2 cellular contexts compared by ENCODE assay signal in genomic region chr2:29516767-29517166, GRCh38.
TF ChIP-seq lines count a peak whose summit lies in the region.

No MANE protein-coding gene starts in this region.

TF ChIP-seq in SK-N-SH, 30 proteins besides CTCF, POLR2A, EP300 and RAD21 (continued from another document):
- TF ChIP-seq, protein P1, sequence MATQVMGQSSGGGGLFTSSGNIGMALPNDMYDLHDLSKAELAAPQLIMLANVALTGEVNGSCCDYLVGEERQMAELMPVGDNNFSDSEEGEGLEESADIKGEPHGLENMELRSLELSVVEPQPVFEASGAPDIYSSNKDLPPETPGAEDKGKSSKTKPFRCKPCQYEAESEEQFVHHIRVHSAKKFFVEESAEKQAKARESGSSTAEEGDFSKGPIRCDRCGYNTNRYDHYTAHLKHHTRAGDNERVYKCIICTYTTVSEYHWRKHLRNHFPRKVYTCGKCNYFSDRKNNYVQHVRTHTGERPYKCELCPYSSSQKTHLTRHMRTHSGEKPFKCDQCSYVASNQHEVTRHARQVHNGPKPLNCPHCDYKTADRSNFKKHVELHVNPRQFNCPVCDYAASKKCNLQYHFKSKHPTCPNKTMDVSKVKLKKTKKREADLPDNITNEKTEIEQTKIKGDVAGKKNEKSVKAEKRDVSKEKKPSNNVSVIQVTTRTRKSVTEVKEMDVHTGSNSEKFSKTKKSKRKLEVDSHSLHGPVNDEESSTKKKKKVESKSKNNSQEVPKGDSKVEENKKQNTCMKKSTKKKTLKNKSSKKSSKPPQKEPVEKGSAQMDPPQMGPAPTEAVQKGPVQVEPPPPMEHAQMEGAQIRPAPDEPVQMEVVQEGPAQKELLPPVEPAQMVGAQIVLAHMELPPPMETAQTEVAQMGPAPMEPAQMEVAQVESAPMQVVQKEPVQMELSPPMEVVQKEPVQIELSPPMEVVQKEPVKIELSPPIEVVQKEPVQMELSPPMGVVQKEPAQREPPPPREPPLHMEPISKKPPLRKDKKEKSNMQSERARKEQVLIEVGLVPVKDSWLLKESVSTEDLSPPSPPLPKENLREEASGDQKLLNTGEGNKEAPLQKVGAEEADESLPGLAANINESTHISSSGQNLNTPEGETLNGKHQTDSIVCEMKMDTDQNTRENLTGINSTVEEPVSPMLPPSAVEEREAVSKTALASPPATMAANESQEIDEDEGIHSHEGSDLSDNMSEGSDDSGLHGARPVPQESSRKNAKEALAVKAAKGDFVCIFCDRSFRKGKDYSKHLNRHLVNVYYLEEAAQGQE (IDR thresholded peaks at IDR 0.05; ENCODE audit: low read depth, low read length): no peak
- no peak for TF ChIP-seq ELF1 (IDR thresholded peaks at IDR 0.05)
- TF ChIP-seq CHD2 (IDR thresholded peaks at IDR 0.05; ENCODE audit: low read length, partially characterized antibody): no peak
- no peak for TF ChIP-seq SMC3 (IDR thresholded peaks at IDR 0.05; ENCODE audit: low read depth, low read length)
- no peak for TF ChIP-seq RXRA (IDR thresholded peaks at IDR 0.05; ENCODE audit: borderline replicate concordance, low read depth)
- TF ChIP-seq MEF2A (IDR thresholded peaks at IDR 0.05; ENCODE audit: borderline replicate concordance, low read depth): no peak
- TF ChIP-seq ZBTB33 (IDR thresholded peaks at IDR 0.05; ENCODE audit: borderline replicate concordance, low read depth): no peak
- TF ChIP-seq MXI1 (IDR thresholded peaks at IDR 0.05; ENCODE audit: low read depth, low read length): peak; percentile 47; the same call in 1 of the 2 replicates
- TF ChIP-seq GATA2 (CRISPR knock-in tag; IDR thresholded peaks at IDR 0.05): peak; percentile 73
- TF ChIP-seq TCF12 (IDR thresholded peaks at IDR 0.05): no peak
- no peak for TF ChIP-seq FOSL2 (IDR thresholded peaks at IDR 0.05; ENCODE audit: borderline replicate concordance, low read depth)

TF ChIP-seq in SK-N-SH treated with all-trans-retinoic acid at 6 μM for 48 hours, 23 proteins besides CTCF, POLR2A, EP300 and RAD21 (continued from another document):
- no peak for TF ChIP-seq PATZ1 (CRISPR knock-in tag; IDR thresholded peaks at IDR 0.05; ENCODE audit: borderline replicate concordance)
- TF ChIP-seq TCF4 (CRISPR knock-in tag; IDR thresholded peaks at IDR 0.05; ENCODE audit: borderline replicate concordance): no peak
- TF ChIP-seq CSRNP3 (CRISPR knock-in tag; IDR thresholded peaks at IDR 0.05): no peak
- TF ChIP-seq, protein P2, sequence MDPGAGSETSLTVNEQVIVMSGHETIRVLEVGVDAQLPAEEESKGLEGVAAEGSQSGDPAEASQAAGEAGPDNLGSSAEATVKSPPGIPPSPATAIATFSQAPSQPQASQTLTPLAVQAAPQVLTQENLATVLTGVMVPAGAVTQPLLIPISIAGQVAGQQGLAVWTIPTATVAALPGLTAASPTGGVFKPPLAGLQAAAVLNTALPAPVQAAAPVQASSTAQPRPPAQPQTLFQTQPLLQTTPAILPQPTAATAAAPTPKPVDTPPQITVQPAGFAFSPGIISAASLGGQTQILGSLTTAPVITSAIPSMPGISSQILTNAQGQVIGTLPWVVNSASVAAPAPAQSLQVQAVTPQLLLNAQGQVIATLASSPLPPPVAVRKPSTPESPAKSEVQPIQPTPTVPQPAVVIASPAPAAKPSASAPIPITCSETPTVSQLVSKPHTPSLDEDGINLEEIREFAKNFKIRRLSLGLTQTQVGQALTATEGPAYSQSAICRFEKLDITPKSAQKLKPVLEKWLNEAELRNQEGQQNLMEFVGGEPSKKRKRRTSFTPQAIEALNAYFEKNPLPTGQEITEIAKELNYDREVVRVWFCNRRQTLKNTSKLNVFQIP (CRISPR knock-in tag; IDR thresholded peaks at IDR 0.05; ENCODE audit: borderline replicate concordance, low read depth): no peak
- TF ChIP-seq RARB (CRISPR knock-in tag; IDR thresholded peaks at IDR 0.05): no peak
- TF ChIP-seq, protein P3, sequence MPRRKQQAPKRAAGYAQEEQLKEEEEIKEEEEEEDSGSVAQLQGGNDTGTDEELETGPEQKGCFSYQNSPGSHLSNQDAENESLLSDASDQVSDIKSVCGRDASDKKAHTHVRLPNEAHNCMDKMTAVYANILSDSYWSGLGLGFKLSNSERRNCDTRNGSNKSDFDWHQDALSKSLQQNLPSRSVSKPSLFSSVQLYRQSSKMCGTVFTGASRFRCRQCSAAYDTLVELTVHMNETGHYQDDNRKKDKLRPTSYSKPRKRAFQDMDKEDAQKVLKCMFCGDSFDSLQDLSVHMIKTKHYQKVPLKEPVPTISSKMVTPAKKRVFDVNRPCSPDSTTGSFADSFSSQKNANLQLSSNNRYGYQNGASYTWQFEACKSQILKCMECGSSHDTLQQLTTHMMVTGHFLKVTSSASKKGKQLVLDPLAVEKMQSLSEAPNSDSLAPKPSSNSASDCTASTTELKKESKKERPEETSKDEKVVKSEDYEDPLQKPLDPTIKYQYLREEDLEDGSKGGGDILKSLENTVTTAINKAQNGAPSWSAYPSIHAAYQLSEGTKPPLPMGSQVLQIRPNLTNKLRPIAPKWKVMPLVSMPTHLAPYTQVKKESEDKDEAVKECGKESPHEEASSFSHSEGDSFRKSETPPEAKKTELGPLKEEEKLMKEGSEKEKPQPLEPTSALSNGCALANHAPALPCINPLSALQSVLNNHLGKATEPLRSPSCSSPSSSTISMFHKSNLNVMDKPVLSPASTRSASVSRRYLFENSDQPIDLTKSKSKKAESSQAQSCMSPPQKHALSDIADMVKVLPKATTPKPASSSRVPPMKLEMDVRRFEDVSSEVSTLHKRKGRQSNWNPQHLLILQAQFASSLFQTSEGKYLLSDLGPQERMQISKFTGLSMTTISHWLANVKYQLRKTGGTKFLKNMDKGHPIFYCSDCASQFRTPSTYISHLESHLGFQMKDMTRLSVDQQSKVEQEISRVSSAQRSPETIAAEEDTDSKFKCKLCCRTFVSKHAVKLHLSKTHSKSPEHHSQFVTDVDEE (CRISPR knock-in tag; IDR thresholded peaks at IDR 0.05): no peak
- no peak for TF ChIP-seq SNAI2 (CRISPR knock-in tag; IDR thresholded peaks at IDR 0.05)
- TF ChIP-seq OSR1 (CRISPR knock-in tag; IDR thresholded peaks at IDR 0.05): no peak
- no peak for TF ChIP-seq ESRRG (CRISPR knock-in tag; IDR thresholded peaks at IDR 0.05)
- TF ChIP-seq TOX (CRISPR knock-in tag; IDR thresholded peaks at IDR 0.05; ENCODE audit: borderline replicate concordance): no peak
- no peak for TF ChIP-seq GLIS3 (CRISPR knock-in tag; IDR thresholded peaks at IDR 0.05)
